Comparison of ENCODE assay signal across 9 cellular contexts in the genomic region with DNA sequence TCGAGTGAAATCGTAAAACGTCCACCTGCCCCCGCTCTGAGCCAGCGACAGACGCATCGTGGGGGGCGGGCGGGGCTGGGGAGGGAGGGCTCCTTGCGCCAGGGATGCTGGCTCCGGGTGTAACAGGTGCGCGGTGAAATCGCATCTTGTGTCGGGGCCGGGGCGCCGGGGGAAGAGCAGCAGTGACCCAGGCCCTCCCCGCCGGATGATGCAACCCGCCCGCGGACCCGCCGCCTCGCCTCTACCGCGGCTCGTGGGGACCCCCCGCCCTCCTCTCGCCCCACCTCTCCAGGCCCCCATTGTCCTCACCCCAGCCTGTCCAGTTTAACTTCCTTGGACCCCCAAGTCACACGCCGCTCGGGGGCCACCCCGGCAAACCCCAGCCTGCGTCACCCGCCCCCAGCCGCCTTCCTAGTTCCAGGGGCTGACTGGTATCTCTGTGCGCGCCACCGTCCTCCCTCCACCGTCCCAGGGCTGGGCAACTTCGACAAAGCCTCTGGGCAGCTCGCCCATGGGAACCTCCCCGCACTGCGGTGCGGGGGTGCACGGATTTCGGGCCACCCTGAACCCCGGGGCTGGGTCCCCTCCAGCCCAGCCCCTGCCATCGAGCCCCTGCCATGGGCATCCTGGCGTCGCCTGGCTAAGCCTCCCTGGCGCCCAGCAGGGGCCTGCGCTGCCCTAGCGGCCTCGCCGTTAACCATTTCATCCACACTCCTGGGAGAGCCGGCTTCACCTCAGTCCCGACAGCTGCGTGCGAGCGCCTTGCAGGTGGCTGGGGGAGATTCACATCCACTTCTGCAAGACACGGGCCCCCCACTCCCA. TPM values are rescaled to one million over a fixed set of nuclear protein-coding genes. Genes with fewer than 3 reads are reported as not detected.
A peak's percentile ranks its signal among the peaks of the same experiment; 100 is the strongest.
DNase-seq lines count a peak whose midpoint lies in the region; ATAC-seq and TF ChIP-seq lines count a peak whose summit lies in the region.
"Had no signal": no experiment of that assay in that cellular context is flagged by ENCODE, and none has a peak within 500 bp of the region (broad histone marks: within the 10 kb centered on the region; RNA-seq: fewer than 3 reads in every experiment).

No MANE protein-coding gene starts in this region.

- H3K36me3 ChIP-seq in neural progenitor cell (no peaks in the 10 kb centered on the region), vagina (no peaks in the 10 kb centered on the region)

- peaks cover 40% of the 10 kb centered on the region for H3K79me2 ChIP-seq in neural progenitor cell (ENCODE audit: low read depth)

- H3K36me3 Mint-ChIP-seq in brain (peaks cover 13% of the 10 kb centered on the region), neural progenitor cell (peaks cover 5% of the 10 kb centered on the region)

- H3K4me3 ChIP-seq in neural progenitor cell = peak overlapping the region; percentile 97
- peak overlapping the region in 1 of 2 donors; percentile 48 for H3K4me3 ChIP-seq in vagina

- H3F3A ChIP-seq in neural progenitor cell (ENCODE audit: low read depth) = peaks cover 29% of the 10 kb centered on the region

- no peak for TF ChIP-seq POLR2A in erythroblast (IDR thresholded peaks at IDR 0.05; ENCODE audit: low read length)
- no peak for TF ChIP-seq POLR2A in vagina (IDR thresholded peaks at IDR 0.05)

- intact Hi-C loops in vagina (cut with DNase I) = no loop called here

- H3K27me3 ChIP-seq in neural progenitor cell = peaks cover 71% of the 10 kb centered on the region
- peaks cover 8% of the 10 kb centered on the region for H3K27me3 ChIP-seq in vagina

- peak overlapping the region; percentile 16 to 99 (median 92) for H3K27ac Mint-ChIP-seq in brain
- H3K27ac Mint-ChIP-seq in neural progenitor cell = peak overlapping the region; percentile 2

- ATAC-seq in GM21529 (IDR thresholded peaks at IDR 0.05; ENCODE audit: unreplicated experiment) = no peak
- ATAC-seq: HCT116 had no signal

- peak; percentile 62 for DNase-seq in DMS79 treated with DMSO at 0.1 percent for 48 hours (lab: John Stamatoyannopoulos, UW)
- peak; percentile 71 for DNase-seq in NCI-H510A (lab: John Stamatoyannopoulos, UW)
- peak; percentile 75 for DNase-seq in neural progenitor cell (ENCODE audit: low spot score)
- no peak for DNase-seq in erythroblast (lab: John Stamatoyannopoulos, UW)
- DNase-seq in activated gamma-delta T cell treated with Interleukin-2 at 50 U/mL for 16 hours = no peak
- DNase-seq in vagina (ENCODE audit: extremely low spot score in 2 of 2) = no peak

- H3K9me3 Mint-ChIP-seq in brain (peaks cover 4 to 16% (median 8%) of the 10 kb centered on the region in 5 experiments), neural progenitor cell (peaks cover 4% of the 10 kb centered on the region)

- H3K9ac ChIP-seq in neural progenitor cell = no peak overlapping the region

- H3K9me3 ChIP-seq in neural progenitor cell (ENCODE audit: low read depth) (no peaks in the 10 kb centered on the region), vagina (no peaks in the 10 kb centered on the region)

- H2AFZ ChIP-seq in neural progenitor cell (replicated peaks) = peak overlapping the region; percentile 76

- peak overlapping the region; percentile 55 to 85 (median 80) for H3K4me3 Mint-ChIP-seq in brain
- H3K4me3 Mint-ChIP-seq in neural progenitor cell = peak overlapping the region; percentile 84

- H3K4me1 ChIP-seq in neural progenitor cell (peaks cover 13% of the 10 kb centered on the region), vagina (peaks cover 24% of the 10 kb centered on the region)

- TF ChIP-seq CTCF in brain (conservative IDR thresholded peaks at IDR 0.05) (no peak), neural progenitor cell (IDR thresholded peaks at IDR 0.05) (peak; percentile 18), vagina (IDR thresholded peaks at IDR 0.05) (no peak)

- peak overlapping the region; percentile 92 for H3K4me2 ChIP-seq in neural progenitor cell

- H3K27ac ChIP-seq in neural progenitor cell (no peak overlapping the region), vagina (no peak overlapping the region)

- H3K4me1 Mint-ChIP-seq in brain (peaks cover 57% of the 10 kb centered on the region), neural progenitor cell (peaks cover 8% of the 10 kb centered on the region)

- peaks cover 26% of the 10 kb centered on the region for H4K20me1 ChIP-seq in neural progenitor cell (ENCODE audit: low read depth)

- H3K27me3 Mint-ChIP-seq in brain (peaks cover 8% of the 10 kb centered on the region), neural progenitor cell (ENCODE audit: insufficient read depth, low read depth) (peaks cover 29% of the 10 kb centered on the region)

RNA-seq across cellular contexts. Expression of a gene that starts 0.8 kb away (rescaled TPM):
- polyA plus RNA-seq in brain (ENCODE audit: insufficient read depth, low read depth, low replicate concordance) = 574 TPM
- total RNA-seq in neural progenitor cell (ENCODE audit: low replicate concordance) (29.9 and 41.1 TPM in 2 replicates), vagina (6.1 TPM)

RNA-seq across cellular contexts. Expression of a gene that starts 47.8 kb away (rescaled TPM):
- 1.1 TPM for polyA plus RNA-seq in brain (ENCODE audit: insufficient read depth, low read depth, low replicate concordance)
- total RNA-seq in neural progenitor cell (ENCODE audit: low replicate concordance) = not detected in 2 replicates
- not detected for total RNA-seq in vagina

Comparison
In these comparisons a context has a peak if more than half of its experiments do, and no peak if none do; other contexts are left out.
1. DNase-seq: peak in DMS79 treated with DMSO at 0.1 percent for 48 hours (single experiment), NCI-H510A (single experiment) and neural progenitor cell (single experiment); none in erythroblast (0 of 2), activated gamma-delta T cell treated with Interleukin-2 at 50 U/mL for 16 hours (single experiment) and vagina (0 of 2).